8 cellular contexts compared by ENCODE assay signal in the genomic region with DNA sequence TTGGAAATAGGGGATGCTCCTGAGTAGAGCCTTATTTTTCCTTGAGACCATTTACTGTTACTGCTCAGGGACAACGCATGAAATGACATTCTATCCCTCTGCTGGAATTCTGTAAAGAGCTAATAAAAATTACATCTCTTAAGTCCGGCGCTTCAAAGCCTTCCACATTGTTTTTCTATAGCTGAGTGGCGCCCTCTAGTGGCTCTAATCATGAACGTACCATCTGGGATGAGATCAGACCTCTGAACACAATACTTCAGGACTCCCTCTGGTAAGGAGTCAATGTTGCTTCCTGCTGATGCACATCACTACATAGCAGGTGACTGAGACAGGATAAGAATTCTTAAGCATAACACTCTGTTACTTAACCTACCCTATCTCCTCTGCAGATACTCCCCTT. TPM values are rescaled to one million over a fixed set of nuclear protein-coding genes. Genes with fewer than 3 reads are reported as not detected.
DNase-seq lines count a peak whose midpoint lies in the region; ATAC-seq and TF ChIP-seq lines count a peak whose summit lies in the region.

No MANE protein-coding gene starts in this region.

- H3K27me3 Mint-ChIP-seq in activated CD4-positive, alpha-beta T cell treated with anti-CD3 and anti-CD28 coated beads, Interleukin-2, amount 10 ng/mL, durations not matched to agents 7 days and 5 days, result no peaks in the 10 kb centered on the region

- peak; percentile 94 for ATAC-seq in GM18505 (IDR thresholded peaks at IDR 0.05; ENCODE audit: unreplicated experiment)
- ATAC-seq in HG02943 (IDR thresholded peaks at IDR 0.05; ENCODE audit: low read depth, unreplicated experiment), result peak; percentile 92

- CTCF ChIA-PET in activated CD4-positive, alpha-beta T cell treated with anti-CD3 and anti-CD28 coated beads, Interleukin-2, amount 10 ng/mL, durations not matched to agents 7 days and 5 days (lab: Charles Lee), result interaction anchor here (0.6 kb wide), 1 partner anchor 33 kb away, joined by 3 read pairs; no protein-coding TSS in a partner anchor

- POLR2A ChIA-PET in activated CD4-positive, alpha-beta T cell treated with anti-CD3 and anti-CD28 coated beads, Interleukin-2, amount 10 ng/mL, durations not matched to agents 7 days and 5 days (lab: Charles Lee), result no interaction called here

- no peak overlapping the region for H3K4me3 Mint-ChIP-seq in activated CD4-positive, alpha-beta T cell treated with anti-CD3 and anti-CD28 coated beads, Interleukin-2, amount 10 ng/mL, durations not matched to agents 7 days and 5 days

- no peaks in the 10 kb centered on the region for H3K36me3 Mint-ChIP-seq in activated CD4-positive, alpha-beta T cell treated with anti-CD3 and anti-CD28 coated beads, Interleukin-2, amount 10 ng/mL, durations not matched to agents 7 days and 5 days (ENCODE audit: low read depth)

- in situ Hi-C loops in ACHN (cut with HindIII; ENCODE audit: low pct_ligation_motif_present, low pct_unique_long_range_greater_than_20kb, low sequenced_read_pairs), result no loop called here

- H3K9me3 Mint-ChIP-seq in activated CD4-positive, alpha-beta T cell treated with anti-CD3 and anti-CD28 coated beads, Interleukin-2, amount 10 ng/mL, durations not matched to agents 7 days and 5 days, result no peaks in the 10 kb centered on the region

- TF ChIP-seq POLR2A in GM18505 (IDR thresholded peaks at IDR 0.05; ENCODE audit: borderline replicate concordance, extremely low read depth, insufficient read depth, insufficient read length), result no peak

- H3K27ac Mint-ChIP-seq in activated CD4-positive, alpha-beta T cell treated with anti-CD3 and anti-CD28 coated beads, Interleukin-2, amount 10 ng/mL, durations not matched to agents 7 days and 5 days, result no peak overlapping the region

- peak; percentile 42 for DNase-seq in ACHN
- DNase-seq in NCI-H2227 (lab: John Stamatoyannopoulos, UW; ENCODE audit: unreplicated experiment), result peak; percentile 36
- DNase-seq in activated CD4-positive, alpha-beta T cell treated with anti-CD3 and anti-CD28 coated beads, Interleukin-2, amount 10 ng/mL, durations not matched to agents 7 days and 5 days, result peak; percentile 57
- DNase-seq in effector CD8-positive, alpha-beta T cell (lab: John Stamatoyannopoulos, UW), result peak; percentile 39
- peak; percentile 56 for DNase-seq in myocyte (ENCODE audit: low read depth)
- peak; percentile 26 for DNase-seq in stromal cell of bone marrow (ENCODE audit: low read depth)

- H3K4me1 Mint-ChIP-seq in activated CD4-positive, alpha-beta T cell treated with anti-CD3 and anti-CD28 coated beads, Interleukin-2, amount 10 ng/mL, durations not matched to agents 7 days and 5 days, result peaks cover 4% of the 10 kb centered on the region

RNA-seq across cellular contexts. Expression of a gene that starts 6.0 kb away (rescaled TPM):
- total RNA-seq in activated CD4-positive, alpha-beta T cell treated with anti-CD3 and anti-CD28 coated beads, Interleukin-2, amount 10 ng/mL, durations not matched to agents 7 days and 5 days, result 1 to 10 TPM; 1.4 to 3.2 TPM
- total RNA-seq in myocyte, result 0.42 and 2.4 TPM in 2 replicates
- polyA plus RNA-seq in myocyte (2012), result 4.4 TPM

RNA-seq across cellular contexts. Expression of a gene that starts 6.2 kb away (rescaled TPM):
- total RNA-seq in activated CD4-positive, alpha-beta T cell treated with anti-CD3 and anti-CD28 coated beads, Interleukin-2, amount 10 ng/mL, durations not matched to agents 7 days and 5 days, result 10 to 100 TPM; 79.8 to 84.9 TPM
- total RNA-seq in myocyte, result 80.6 and 88.1 TPM in 2 replicates
- 74.9 TPM for polyA plus RNA-seq in myocyte (2012)

Comparison
In these comparisons a context has a peak if more than half of its experiments do, and no peak if none do; other contexts are left out.
1. Peak in every context shown above with its lines: DNase-seq and ATAC-seq.